Comparison of ENCODE assay signal across 1 cellular context in genomic region chr6:27472617-27473400, GRCh38.
A peak's percentile ranks its signal among the peaks of the same experiment; 100 is the strongest.
TF ChIP-seq lines count a peak whose summit lies in the region.

ZNF184 (minus strand) TSS chr6:27473105; CDS start chr6:27472294, 811 bp downstream.

TF ChIP-seq in K562, 482 proteins besides CTCF, POLR2A, EP300 and RAD21 (continued from another document):
- TF ChIP-seq ID3 (CRISPR knock-in tag; IDR thresholded peaks at IDR 0.05) (no peak), ID3 (tag; IDR thresholded peaks at IDR 0.05) (no peak; the same call in 1 of the 2 replicates), ZBTB17 (CRISPR knock-in tag; IDR thresholded peaks at IDR 0.05) (no peak), ESRRA (IDR thresholded peaks at IDR 0.05; ENCODE audit: borderline replicate concordance, low read depth) (peak; percentile 77), CEBPB (tag; IDR thresholded peaks at IDR 0.05) (no peak), GTF3C2 (IDR thresholded peaks at IDR 0.05; ENCODE audit: borderline replicate concordance, extremely low read depth, insufficient read length) (peak; percentile 2), RNF219 (CRISPR knock-in tag; IDR thresholded peaks at IDR 0.05) (no peak), ELK3 (CRISPR knock-in tag; IDR thresholded peaks at IDR 0.05) (no peak), XRCC3 (IDR thresholded peaks at IDR 0.05) (no peak), CREM (IDR thresholded peaks at IDR 0.05; ENCODE audit: low read depth) (peak; percentile 88), SAFB (IDR thresholded peaks at IDR 0.05; ENCODE audit: borderline replicate concordance, low read depth, low read length) (no peak), RFX7 (CRISPR knock-in tag; IDR thresholded peaks at IDR 0.05) (no peak), HNRNPUL1 (IDR thresholded peaks at IDR 0.05; ENCODE audit: low read length) (no peak), ETV6 (IDR thresholded peaks at IDR 0.05; ENCODE audit: borderline replicate concordance in 1 of 2, low read depth in 2 of 2, low read length in 1 of 2) (0 out of 4 replicates have a peak, but pooled peaks of 1 of the 2 experiments have one; percentile 7), ETV6 (CRISPR knock-in tag; IDR thresholded peaks at IDR 0.05; ENCODE audit: borderline replicate concordance) (no peak), ZNF124 (CRISPR knock-in tag; IDR thresholded peaks at IDR 0.05) (no peak), CBX5 (IDR thresholded peaks at IDR 0.05; ENCODE audit: borderline replicate concordance, low read depth) (no peak), MYBL2 (IDR thresholded peaks at IDR 0.05; ENCODE audit: low read depth) (peak; percentile 73), MYBL2 (CRISPR knock-in tag; IDR thresholded peaks at IDR 0.05; ENCODE audit: borderline replicate concordance) (no peak), C11orf30 (IDR thresholded peaks at IDR 0.05; ENCODE audit: low read depth) (no peak), KAT2B (IDR thresholded peaks at IDR 0.05; ENCODE audit: low read depth, low read length) (no peak), BRF1 (IDR thresholded peaks at IDR 0.05; ENCODE audit: borderline replicate concordance, extremely low read depth, insufficient read length) (no peak), ZFPM2 (CRISPR knock-in tag; IDR thresholded peaks at IDR 0.05) (no peak), ZNF511 (CRISPR knock-in tag; IDR thresholded peaks at IDR 0.05) (no peak), MLLT1 (IDR thresholded peaks at IDR 0.05) (peak in 1 of 2 experiments; percentile 32; a peak in 2 of 4 replicates), YY1 (IDR thresholded peaks at IDR 0.05; ENCODE audit: borderline replicate concordance in 1 of 3, control insufficient read depth in 1 of 3, extremely low read depth in 1 of 3, insufficient read depth in 3 of 3, insufficient read length in 1 of 3, insufficient replicate concordance in 2 of 3, low read depth in 1 of 3, low read length in 2 of 3) (peak in 1 of 3 experiments; percentile 51), TCF7L2 (IDR thresholded peaks at IDR 0.05; ENCODE audit: low read depth, low read length) (peak; percentile 54; the same call in 1 of the 2 replicates), ZBTB11 (CRISPR knock-in tag; IDR thresholded peaks at IDR 0.05) (peak in 1 of 3 experiments; percentile 87; a peak in 2 of 6 replicates), COPS2 (conservative IDR thresholded peaks at IDR 0.05) (no peak), MTF1 (CRISPR knock-in tag; IDR thresholded peaks at IDR 0.05; ENCODE audit: borderline replicate concordance) (no peak), MCM5 (IDR thresholded peaks at IDR 0.05; ENCODE audit: low read depth) (no peak), ZNF253 (CRISPR knock-in tag; conservative IDR thresholded peaks at IDR 0.05) (no peak), SFPQ (IDR thresholded peaks at IDR 0.05; ENCODE audit: low read depth, low read length) (no peak), NONO (IDR thresholded peaks at IDR 0.05; ENCODE audit: low read depth in 2 of 2, low read length in 1 of 2) (peak in 1 of 2 experiments; percentile 51; a peak in 1 of 4 replicates), ZNF134 (CRISPR knock-in tag; conservative IDR thresholded peaks at IDR 0.05) (no peak), SREBF2 (CRISPR knock-in tag; IDR thresholded peaks at IDR 0.05) (peak; percentile 87; the same call in 1 of the 2 replicates), CTBP1 (IDR thresholded peaks at IDR 0.05; ENCODE audit: borderline replicate concordance) (peak; percentile 78; the same call in 1 of the 2 replicates), BCL6 (CRISPR knock-in tag; IDR thresholded peaks at IDR 0.05) (no peak), SIRT6 (IDR thresholded peaks at IDR 0.05; ENCODE audit: low read depth, low read length) (no peak), ARNT (IDR thresholded peaks at IDR 0.05) (peak; percentile 30 to 82; a peak in 2 of 4 replicates), ZNF449 (CRISPR knock-in tag; IDR thresholded peaks at IDR 0.05) (no peak), FOXK2 (conservative IDR thresholded peaks at IDR 0.05 in 1 of 2, IDR thresholded peaks at IDR 0.05 in 1 of 2; ENCODE audit: low read depth in 2 of 2) (peak; percentile 41 to 65; a peak in 3 of 4 replicates)
